ENCODE assay signal across 19 cellular contexts in genomic region chr7:110857106-110857505, GRCh38.
"Had no signal": no experiment of that assay in that cellular context is flagged by ENCODE, and none has a peak within 500 bp of the region (broad histone marks: within the 10 kb centered on the region; RNA-seq: fewer than 3 reads in every experiment).

No MANE protein-coding gene starts in this region.

- H3K4me3 ChIP-seq: SJSA1, SK-N-MC had no signal

- H3K27me3 ChIP-seq: SJSA1 had no signal

- H3K36me3 ChIP-seq: SJSA1 had no signal

- DNase-seq: KBM-7, MV-4-11, NCI-H1048, NCI-H1105, NCI-H1436 treated with DMSO at 0.1 percent for 48 hours, NCI-H1694, NCI-H187 treated with DMSO at 0.1 percent for 48 hours, NCI-H2029 treated with DMSO at 0.1 percent for 48 hours, NCI-H226, NCI-H446, NCI-H510A, NCI-H524 treated with DMSO at 0.1 percent for 48 hours, NCI-H774, Right ventricle myocardium superior, RPMI8226, SIG-M5 had no signal

- H3K9me3 ChIP-seq: SJSA1 had no signal

- FAIRE-seq: RCC 7860 had no signal

- H3K27ac ChIP-seq: SJSA1, SK-N-MC had no signal

- H3K4me1 ChIP-seq: SJSA1 had no signal
